In genomic region chr6:142735182-142735581, GRCh38 we compare ENCODE assay signal across 18 cellular contexts.
DNase-seq lines count a peak whose midpoint lies in the region; ATAC-seq and TF ChIP-seq lines count a peak whose summit lies in the region.
"Had no signal": no experiment of that assay in that cellular context is flagged by ENCODE, and none has a peak within 500 bp of the region (broad histone marks: within the 10 kb centered on the region; RNA-seq: fewer than 3 reads in every experiment).

No MANE protein-coding gene starts in this region.

- DNase-seq in NCI-H2107 treated with DMSO at 0.1 percent for 48 hours (lab: John Stamatoyannopoulos, UW; ENCODE audit: unreplicated experiment), result peak; percentile 18
- DNase-seq in NCI-H2107 (lab: John Stamatoyannopoulos, UW), result no peak
- peak; percentile 88 for DNase-seq in NCI-H1694 treated with DMSO at 0.1 percent for 48 hours (lab: John Stamatoyannopoulos, UW)
- peak; percentile 29 for DNase-seq in pulmonary artery endothelial cell (ENCODE audit: low read depth, low spot score)
- no peak for DNase-seq in kidney tubule cell (ENCODE audit: low spot score)
- DNase-seq: ACHN; activated CD4-positive, alpha-beta memory T cell treated with anti-CD3 and anti-CD28 coated beads, Interleukin-2, amount 10 ng/mL, durations not matched to agents 7 days and 5 days; activated T-cell treated with anti-CD3 and anti-CD28 coated beads, Interleukin-2, amount 50 U/mL, for 72 hours; CD4-positive, alpha-beta memory T cell; foreskin melanocyte; GF-D8; left lung; naive B cell; trophoblast cell had no signal

- no peak for ATAC-seq in SK-N-SH treated with all-trans-retinoic acid at 6 μM for 48 hours
- no peak for ATAC-seq in HG02981 (IDR thresholded peaks at IDR 0.05; ENCODE audit: unreplicated experiment)
- ATAC-seq in HG02870 (IDR thresholded peaks at IDR 0.05; ENCODE audit: unreplicated experiment), result no peak
- ATAC-seq: activated T-cell treated with anti-CD3 and anti-CD28 coated beads, Interleukin-2, amount 50 U/mL, for 72 hours; left lung; stimulated activated memory B cell treated with anti-CD40 and anti-IgM and Interleukin-4, amounts not matched to agents 10 μg/mL and 1 μg/mL and 100 μg/mL, for 72 hours had no signal

TF ChIP-seq in SK-N-SH treated with all-trans-retinoic acid at 6 μM for 48 hours, 23 proteins besides CTCF, POLR2A, EP300 and RAD21:
- TF ChIP-seq ISL1 (CRISPR knock-in tag; IDR thresholded peaks at IDR 0.05), result peak; percentile 52; the same call in 1 of the 2 replicates
- TF ChIP-seq TOX (CRISPR knock-in tag; IDR thresholded peaks at IDR 0.05; ENCODE audit: borderline replicate concordance), result no peak

Comparison
In these comparisons a context has a peak if more than half of its experiments do, and no peak if none do; other contexts are left out.
1. DNase-seq: peak in NCI-H2107 treated with DMSO at 0.1 percent for 48 hours (single experiment), NCI-H1694 treated with DMSO at 0.1 percent for 48 hours (single experiment) and pulmonary artery endothelial cell (single experiment); none in NCI-H2107 (single experiment) and kidney tubule cell (single experiment).